ENCODE assay signal across 22 cellular contexts in the genomic region with DNA sequence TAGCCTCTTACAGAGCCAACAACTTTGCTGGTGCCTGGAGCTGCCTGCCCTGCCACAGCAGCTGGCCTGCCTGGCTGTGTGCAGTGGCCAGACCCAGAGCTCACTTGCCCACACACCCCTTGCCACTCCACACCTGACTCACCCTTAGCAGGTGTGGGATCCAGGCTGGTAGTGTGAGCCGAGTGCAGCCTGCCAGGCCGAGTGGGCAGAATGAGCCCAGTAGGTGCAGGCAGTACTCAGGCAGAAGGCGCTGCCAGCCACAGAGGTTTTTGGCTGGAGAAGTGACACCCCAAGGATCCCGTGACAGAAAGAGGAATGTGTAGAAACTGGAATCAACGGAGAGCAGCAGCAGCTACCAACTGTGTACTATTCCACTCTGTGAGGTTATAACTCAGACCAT. TPM values are rescaled to one million over a fixed set of nuclear protein-coding genes. Genes with fewer than 3 reads are reported as not detected.
"Had no signal": no experiment of that assay in that cellular context is flagged by ENCODE, and none has a peak within 500 bp of the region (broad histone marks: within the 10 kb centered on the region; RNA-seq: fewer than 3 reads in every experiment).

No MANE protein-coding gene starts in this region.

- H3K9me3 Mint-ChIP-seq: activated B cell treated with CpG ODN at 0.5 μM for 24 hours; activated CD4-positive, alpha-beta memory T cell treated with anti-CD3 and anti-CD28 coated beads for 36 hours; activated naive CD4-positive, alpha-beta T cell treated with anti-CD3 and anti-CD28 coated beads, Interleukin-2, amount 10 ng/mL, durations not matched to agents 7 days and 5 days; memory B cell; naive B cell; stimulated activated naive CD8-positive, alpha-beta T cell treated with anti-CD3 and anti-CD28 coated beads, Interleukin-15, Interleukin-2, amounts not matched to agents 100 ng/mL and 50 ng/mL, for 24 hours had no signal

- H3K9me3 ChIP-seq: thyroid gland, upper lobe of right lung had no signal

- H3K27ac Mint-ChIP-seq: activated B cell treated with CpG ODN at 0.5 μM for 24 hours; activated CD4-positive, alpha-beta memory T cell treated with anti-CD3 and anti-CD28 coated beads for 36 hours; activated naive CD4-positive, alpha-beta T cell treated with anti-CD3 and anti-CD28 coated beads, Interleukin-2, amount 10 ng/mL, durations not matched to agents 7 days and 5 days; memory B cell; naive B cell; progenitor cell of endocrine pancreas; stimulated activated naive CD8-positive, alpha-beta T cell treated with anti-CD3 and anti-CD28 coated beads, Interleukin-15, Interleukin-2, amounts not matched to agents 100 ng/mL and 50 ng/mL, for 24 hours; T-helper 17 cell had no signal

- H3K4me1 ChIP-seq: thyroid gland, upper lobe of right lung had no signal

- H3K4me1 Mint-ChIP-seq: activated naive CD4-positive, alpha-beta T cell treated with anti-CD3 and anti-CD28 coated beads, Interleukin-2, amount 10 ng/mL, durations not matched to agents 7 days and 5 days had no signal

- H3K4me3 Mint-ChIP-seq: activated B cell treated with CpG ODN at 0.5 μM for 24 hours; activated CD4-positive, alpha-beta memory T cell treated with anti-CD3 and anti-CD28 coated beads for 36 hours; activated naive CD4-positive, alpha-beta T cell treated with anti-CD3 and anti-CD28 coated beads, Interleukin-2, amount 10 ng/mL, durations not matched to agents 7 days and 5 days; memory B cell; naive B cell; stimulated activated naive CD8-positive, alpha-beta T cell treated with anti-CD3 and anti-CD28 coated beads, Interleukin-15, Interleukin-2, amounts not matched to agents 100 ng/mL and 50 ng/mL, for 24 hours; T-helper 17 cell had no signal

- DNase-seq: activated B cell treated with CpG ODN at 0.5 μM for 24 hours; activated CD4-positive, alpha-beta memory T cell treated with anti-CD3 and anti-CD28 coated beads for 36 hours; activated CD4-positive, alpha-beta T cell treated with anti-CD3 and anti-CD28 coated beads for 4 hours; activated effector memory CD4-positive, alpha-beta T cell treated with anti-CD3 and anti-CD28 coated beads, Interleukin-2, amount 50 U/mL, for 16 hours; activated naive CD4-positive, alpha-beta T cell treated with anti-CD3 and anti-CD28 coated beads, Interleukin-2, amount 10 ng/mL, durations not matched to agents 7 days and 5 days; amygdala; dermis blood vessel endothelial cell; effector memory CD4-positive, alpha-beta T cell; foreskin melanocyte; hypothalamus; naive B cell; nucleus accumbens; stimulated activated CD4-positive, alpha-beta T cell treated with anti-CD3 and anti-CD28 coated beads, Interleukin-12 subunit alpha, Interleukin-12 subunit beta, amount 100 ng/mL, for 4 hours; stimulated activated CD4-positive, alpha-beta T cell treated with anti-CD3 and anti-CD28 coated beads, Interleukin-4, amount 100 ng/mL, for 4 hours; SW 1271; T-helper 17 cell; thyroid gland; upper lobe of right lung had no signal

- H3K27ac ChIP-seq: thyroid gland, upper lobe of right lung had no signal

- H3K4me3 ChIP-seq: thyroid gland, upper lobe of right lung had no signal

- H3K36me3 ChIP-seq: thyroid gland, upper lobe of right lung had no signal

- ATAC-seq: T-helper 17 cell had no signal

- H3K27me3 ChIP-seq: thyroid gland, upper lobe of right lung had no signal

- H3K36me3 Mint-ChIP-seq: activated CD4-positive, alpha-beta memory T cell treated with anti-CD3 and anti-CD28 coated beads for 36 hours; activated naive CD4-positive, alpha-beta T cell treated with anti-CD3 and anti-CD28 coated beads, Interleukin-2, amount 10 ng/mL, durations not matched to agents 7 days and 5 days; memory B cell; naive B cell had no signal

RNA-seq across cellular contexts. Expression of gene PYGL, which starts 29.8 kb away (rescaled TPM):
- total RNA-seq: activated B cell treated with CpG ODN at 0.5 μM for 24 hours had no signal
- polyA plus RNA-seq: neural cell had no signal
